1 cellular context compared by ENCODE assay signal in the genomic region with DNA sequence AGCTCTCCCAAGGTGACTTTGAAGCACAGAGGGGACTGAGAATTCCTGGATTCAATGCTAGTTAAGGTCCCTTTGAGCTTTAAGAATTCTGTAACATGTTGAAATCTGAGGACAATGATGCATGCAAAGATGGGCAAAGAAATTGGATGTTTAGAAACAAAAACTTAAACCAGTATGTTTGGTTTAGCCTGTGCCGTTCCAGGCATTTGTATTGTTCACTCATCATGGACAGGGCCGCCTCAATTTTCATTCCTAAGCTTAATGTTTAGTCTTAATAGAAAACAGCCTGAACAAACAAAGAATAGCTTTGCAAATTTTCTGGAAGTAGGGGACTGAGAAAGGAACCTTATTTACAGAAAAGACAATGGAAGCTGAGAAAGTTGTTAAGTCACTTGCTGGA.
TF ChIP-seq lines count a peak whose summit lies in the region.

No MANE protein-coding gene starts in this region.

TF ChIP-seq in IMR-90, 13 proteins besides CTCF, POLR2A, EP300 and RAD21:
- no peak for TF ChIP-seq FOS (IDR thresholded peaks at IDR 0.05; ENCODE audit: low read depth, low read length)
- no peak for TF ChIP-seq MAFK (IDR thresholded peaks at IDR 0.05; ENCODE audit: low read depth, low read length)
- TF ChIP-seq, protein P1, sequence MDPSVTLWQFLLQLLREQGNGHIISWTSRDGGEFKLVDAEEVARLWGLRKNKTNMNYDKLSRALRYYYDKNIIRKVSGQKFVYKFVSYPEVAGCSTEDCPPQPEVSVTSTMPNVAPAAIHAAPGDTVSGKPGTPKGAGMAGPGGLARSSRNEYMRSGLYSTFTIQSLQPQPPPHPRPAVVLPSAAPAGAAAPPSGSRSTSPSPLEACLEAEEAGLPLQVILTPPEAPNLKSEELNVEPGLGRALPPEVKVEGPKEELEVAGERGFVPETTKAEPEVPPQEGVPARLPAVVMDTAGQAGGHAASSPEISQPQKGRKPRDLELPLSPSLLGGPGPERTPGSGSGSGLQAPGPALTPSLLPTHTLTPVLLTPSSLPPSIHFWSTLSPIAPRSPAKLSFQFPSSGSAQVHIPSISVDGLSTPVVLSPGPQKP (IDR thresholded peaks at IDR 0.05; ENCODE audit: borderline replicate concordance, low read depth, low read length): no peak
- TF ChIP-seq CEBPB (IDR thresholded peaks at IDR 0.05; ENCODE audit: low read depth, low read length): no peak
